In the genomic region with DNA sequence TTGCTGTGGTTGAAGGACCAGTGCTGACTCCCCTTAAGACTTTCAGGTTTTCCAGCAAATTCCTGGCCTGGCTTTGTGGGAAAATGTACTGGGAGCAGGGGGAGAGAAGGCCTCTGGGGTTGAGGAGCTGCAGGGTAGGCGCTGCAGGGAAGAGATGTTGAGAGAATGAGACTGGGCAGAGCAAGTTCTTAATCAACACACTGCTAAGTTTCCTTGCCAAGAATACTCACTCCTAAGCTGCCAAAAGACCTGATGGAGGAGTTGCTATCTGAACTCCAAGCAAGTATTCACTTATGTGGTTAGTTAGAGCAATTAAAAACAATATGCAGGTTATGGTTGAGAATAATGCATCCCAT, we compare ENCODE assay signal across 18 cellular contexts.
DNase-seq lines count a peak whose midpoint lies in the region; ATAC-seq and TF ChIP-seq lines count a peak whose summit lies in the region.
"Had no signal": no experiment of that assay in that cellular context is flagged by ENCODE, and none has a peak within 500 bp of the region (broad histone marks: within the 10 kb centered on the region; RNA-seq: fewer than 3 reads in every experiment).

No MANE protein-coding gene starts in this region.

- H3K36me3 ChIP-seq in cardiac muscle cell (no peaks in the 10 kb centered on the region), right atrium auricular region (no peaks in the 10 kb centered on the region), neuronal stem cell (replicated peaks in 1 of 2; ENCODE audit: control insufficient read depth in 2 of 2, insufficient read depth in 2 of 2, low read length in 2 of 2) (no peaks in the 10 kb centered on the region)

- no peak overlapping the region for H3K14ac ChIP-seq in neuronal stem cell (ENCODE audit: low read length)

- H2AFZ ChIP-seq in neuronal stem cell (ENCODE audit: low read length): peak overlapping the region; percentile 8

- H3K27me3 ChIP-seq in cardiac muscle cell (no peaks in the 10 kb centered on the region), right atrium auricular region (no peaks in the 10 kb centered on the region), neuronal stem cell (ENCODE audit: control insufficient read depth in 3 of 3, insufficient read depth in 3 of 3, low read depth in 1 of 3, low read length in 3 of 3) (no peaks in the 10 kb centered on the region)
- H3K27me3 ChIP-seq: testis had no signal

- H2BK12ac ChIP-seq in neuronal stem cell (ENCODE audit: low read length): no peak overlapping the region

- no peak overlapping the region for H3K23ac ChIP-seq in neuronal stem cell (ENCODE audit: low read depth, low read length, poor library complexity)

- H4K8ac ChIP-seq in neuronal stem cell (ENCODE audit: low read depth, low read length): no peak overlapping the region

- DNase-seq in cardiac muscle cell (ENCODE audit: low read depth in 1 of 2, low spot score in 1 of 2): peak; percentile 46 to 74
- no peak for DNase-seq in right atrium auricular region (ENCODE audit: low spot score)
- no peak for DNase-seq in left cardiac atrium
- DNase-seq in neuronal stem cell (ENCODE audit: low spot score): no peak
- DNase-seq in NOMO-1 treated with DMSO at 0.1 percent for 48 hours (lab: John Stamatoyannopoulos, UW; ENCODE audit: unreplicated experiment): no peak
- DNase-seq in dermis blood vessel endothelial cell: no peak
- DNase-seq: activated CD4-positive, alpha-beta T cell treated with anti-CD3 and anti-CD28 coated beads, Interleukin-2, amount 10 ng/mL, durations not matched to agents 7 days and 5 days; activated T-cell treated with anti-CD3 and anti-CD28 coated beads, Interleukin-2, amount 50 U/mL, for 48 hours; immature natural killer cell; naive thymus-derived CD4-positive, alpha-beta T cell; NCI-H1436 treated with DMSO at 0.1 percent for 48 hours; psoas muscle; RPMI8226; stimulated activated naive B cell treated with anti-CD40 and anti-IgM and Interleukin-4, amounts not matched to agents 10 μg/mL and 1 μg/mL and 100 μg/mL, for 72 hours; T-cell had no signal

- intact Hi-C loops in left cardiac atrium (cut with DNase I): no loop called here

- H3K4me3 ChIP-seq in cardiac muscle cell (no peak overlapping the region), right atrium auricular region (no peak overlapping the region), neuronal stem cell (ENCODE audit: low read length in 2 of 2) (no peak overlapping the region)
- H3K4me3 ChIP-seq: psoas muscle, testis had no signal

- peak; percentile 47 to 67 for ATAC-seq in left cardiac atrium
- no peak for ATAC-seq in GM19467 (IDR thresholded peaks at IDR 0.05; ENCODE audit: unreplicated experiment)
- no peak for ATAC-seq in HG02610 (IDR thresholded peaks at IDR 0.05; ENCODE audit: unreplicated experiment)
- ATAC-seq: naive thymus-derived CD4-positive, alpha-beta T cell; psoas muscle; stimulated activated naive B cell treated with anti-CD40 and anti-IgM and Interleukin-4, amounts not matched to agents 10 μg/mL and 1 μg/mL and 100 μg/mL, for 72 hours; T-cell had no signal

- H3K9me3 ChIP-seq in cardiac muscle cell (ENCODE audit: low read depth): no peaks in the 10 kb centered on the region
- H3K9me3 ChIP-seq in right atrium auricular region: no peaks in the 10 kb centered on the region
- peaks cover 0 to 2% of the 10 kb centered on the region in 2 donors for H3K9me3 ChIP-seq in neuronal stem cell (replicated peaks in 1 of 2; ENCODE audit: control insufficient read depth in 2 of 2, insufficient read depth in 1 of 2, low read depth in 1 of 2, low read length in 2 of 2)
- H3K9me3 ChIP-seq: psoas muscle, testis had no signal

- H2BK15ac ChIP-seq in neuronal stem cell (ENCODE audit: low read length): peak overlapping the region; percentile 72

- H2AK5ac ChIP-seq in neuronal stem cell (ENCODE audit: low read depth, low read length): no peak overlapping the region

- H3K79me1 ChIP-seq in neuronal stem cell (ENCODE audit: low read depth, low read length): no peaks in the 10 kb centered on the region

- H3K9ac ChIP-seq in neuronal stem cell (ENCODE audit: low read depth, low read length, poor library complexity): no peak overlapping the region

- no peak overlapping the region for H3K18ac ChIP-seq in neuronal stem cell (ENCODE audit: low read length)

- H3K27ac ChIP-seq in cardiac muscle cell: peak overlapping the region; percentile 83
- H3K27ac ChIP-seq in right atrium auricular region: no peak overlapping the region
- no peak overlapping the region for H3K27ac ChIP-seq in neuronal stem cell (replicated peaks; ENCODE audit: low read length)
- H3K27ac ChIP-seq: psoas muscle, testis had no signal

- H2BK120ac ChIP-seq in neuronal stem cell (ENCODE audit: low read depth, low read length): no peak overlapping the region

- no CpG with 5 or more reads among the region's 1 CpG for WGBS in neuronal stem cell (ENCODE audit: extremely low coverage in 2 of 2, insufficient read length in 2 of 2, insufficient replicate concordance in 1 of 2), 2 donors

- TF ChIP-seq CTCF in cardiac muscle cell (IDR thresholded peaks at IDR 0.05; ENCODE audit: low read depth, low read length): no peak
- no peak for TF ChIP-seq CTCF in right atrium auricular region (IDR thresholded peaks at IDR 0.05)

- peaks cover 50% of the 10 kb centered on the region for H3K4me1 ChIP-seq in cardiac muscle cell (ENCODE audit: low read depth)
- H3K4me1 ChIP-seq in right atrium auricular region: peaks cover 0 to 30% of the 10 kb centered on the region in 2 donors
- H3K4me1 ChIP-seq in neuronal stem cell (ENCODE audit: control insufficient read depth in 2 of 2, insufficient read depth in 1 of 2, low read depth in 1 of 2, low read length in 2 of 2): peaks cover 18% of the 10 kb centered on the region in 2 donors
- H3K4me1 ChIP-seq: psoas muscle, testis had no signal

- no peak overlapping the region for H4K91ac ChIP-seq in neuronal stem cell (ENCODE audit: low read depth, low read length, poor library complexity)

- no peak overlapping the region for H3K4ac ChIP-seq in neuronal stem cell (ENCODE audit: low read length)

- peak overlapping the region; percentile 16 for H2BK5ac ChIP-seq in neuronal stem cell (ENCODE audit: low read length)

- no peak overlapping the region for H3K4me2 ChIP-seq in neuronal stem cell (ENCODE audit: insufficient read depth, low read length, poor library complexity, severe bottlenecking)

Comparison
In these comparisons a context has a peak if more than half of its experiments do, and no peak if none do; other contexts are left out.
1. DNase-seq: peak in cardiac muscle cell (2 of 2); none in right atrium auricular region (single experiment), left cardiac atrium (single experiment), neuronal stem cell (single experiment), NOMO-1 treated with DMSO at 0.1 percent for 48 hours (single experiment) and dermis blood vessel endothelial cell (single experiment).
2. ATAC-seq: peak in left cardiac atrium (2 of 2); none in GM19467 (single experiment) and HG02610 (single experiment).